8 cellular contexts compared by ENCODE assay signal in the genomic region with DNA sequence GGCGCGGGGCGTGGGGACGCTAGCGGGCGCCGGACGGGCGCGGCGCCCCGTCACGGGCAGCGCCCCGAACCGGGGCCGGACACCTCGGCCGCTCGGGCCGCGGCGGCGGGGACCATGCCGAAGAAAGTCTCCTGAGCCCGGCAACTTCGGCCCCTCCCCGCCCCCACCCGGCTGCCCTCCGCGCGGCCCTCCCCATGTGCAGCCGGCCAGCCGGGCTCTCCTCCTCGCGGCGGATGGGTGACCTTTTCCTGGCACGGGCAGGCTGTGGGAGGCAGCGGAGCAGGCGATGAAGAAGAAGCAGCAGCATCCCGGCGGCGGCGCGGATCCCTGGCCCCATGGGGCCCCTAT. TPM values are rescaled to one million over a fixed set of nuclear protein-coding genes. Genes with fewer than 3 reads are reported as not detected.
DNase-seq lines count a peak whose midpoint lies in the region; ATAC-seq and FAIRE-seq lines count a peak whose summit lies in the region.

No MANE protein-coding gene starts in this region.

- peak overlapping the region; percentile 83 for H3K27ac ChIP-seq in neuronal stem cell (replicated peaks; ENCODE audit: low read length)

- peak overlapping the region; percentile 94 for H3K4me2 ChIP-seq in neuronal stem cell (ENCODE audit: insufficient read depth, low read length, poor library complexity, severe bottlenecking)

- peak overlapping the region; percentile 56 for H3K4me3 Mint-ChIP-seq in activated T-helper 1 cell treated with anti-CD3 and anti-CD28 coated beads, Interleukin-12 subunit alpha, Interleukin-12 subunit beta, Interleukin-2, Interleukin-4 antibody, amounts not matched to agents 30 ng/mL and 10 ng/mL and 1 ng/mL, durations not matched to agents 14 hours and 24 hours and 36 hours

- H3K4me3 ChIP-seq in neuronal stem cell (ENCODE audit: low read length in 2 of 2), result peak overlapping the region; percentile 86 to 96

- no peak overlapping the region for H4K91ac ChIP-seq in neuronal stem cell (ENCODE audit: low read depth, low read length, poor library complexity)

- peak overlapping the region; percentile 22 for H2BK15ac ChIP-seq in neuronal stem cell (ENCODE audit: low read length)

- no peak for FAIRE-seq in RCC 7860 (lab: Jason Lieb, UNC)

- peaks cover 0 to 6% (median 0%) of the 10 kb centered on the region in 3 experiments for H3K27me3 ChIP-seq in neuronal stem cell (ENCODE audit: control insufficient read depth in 3 of 3, insufficient read depth in 3 of 3, low read depth in 1 of 3, low read length in 3 of 3)

- H3K9me3 ChIP-seq in neuronal stem cell (replicated peaks in 1 of 2; ENCODE audit: control insufficient read depth in 2 of 2, insufficient read depth in 1 of 2, low read depth in 1 of 2, low read length in 2 of 2), result no peaks in the 10 kb centered on the region

- no peak overlapping the region for H3K27ac Mint-ChIP-seq in activated T-helper 1 cell treated with anti-CD3 and anti-CD28 coated beads, Interleukin-12 subunit alpha, Interleukin-12 subunit beta, Interleukin-2, Interleukin-4 antibody, amounts not matched to agents 30 ng/mL and 10 ng/mL and 1 ng/mL, durations not matched to agents 14 hours and 24 hours and 36 hours

- peaks cover 8% of the 10 kb centered on the region in 2 donors for H3K4me1 ChIP-seq in neuronal stem cell (ENCODE audit: control insufficient read depth in 2 of 2, insufficient read depth in 1 of 2, low read depth in 1 of 2, low read length in 2 of 2)

- H2BK120ac ChIP-seq in neuronal stem cell (ENCODE audit: low read depth, low read length), result peak overlapping the region; percentile 51

- H3K36me3 Mint-ChIP-seq in activated T-helper 1 cell treated with anti-CD3 and anti-CD28 coated beads, Interleukin-12 subunit alpha, Interleukin-12 subunit beta, Interleukin-2, Interleukin-4 antibody, amounts not matched to agents 30 ng/mL and 10 ng/mL and 1 ng/mL, durations not matched to agents 14 hours and 24 hours and 36 hours (ENCODE audit: low read depth), result no peaks in the 10 kb centered on the region

- H2BK12ac ChIP-seq in neuronal stem cell (ENCODE audit: low read length), result no peak overlapping the region

- H3K18ac ChIP-seq in neuronal stem cell (ENCODE audit: low read length), result peak overlapping the region; percentile 96

- H3K9me3 Mint-ChIP-seq in activated T-helper 1 cell treated with anti-CD3 and anti-CD28 coated beads, Interleukin-12 subunit alpha, Interleukin-12 subunit beta, Interleukin-2, Interleukin-4 antibody, amounts not matched to agents 30 ng/mL and 10 ng/mL and 1 ng/mL, durations not matched to agents 14 hours and 24 hours and 36 hours, result no peaks in the 10 kb centered on the region

- peaks cover 23% of the 10 kb centered on the region for H3K4me1 Mint-ChIP-seq in activated T-helper 1 cell treated with anti-CD3 and anti-CD28 coated beads, Interleukin-12 subunit alpha, Interleukin-12 subunit beta, Interleukin-2, Interleukin-4 antibody, amounts not matched to agents 30 ng/mL and 10 ng/mL and 1 ng/mL, durations not matched to agents 14 hours and 24 hours and 36 hours (ENCODE audit: low read depth)

- DNase-seq in NCI-H748 (lab: John Stamatoyannopoulos, UW; ENCODE audit: unreplicated experiment), result peak; percentile 81
- no peak for DNase-seq in NCI-H748 treated with DMSO at 0.1 percent for 48 hours (lab: John Stamatoyannopoulos, UW)
- no peak for DNase-seq in activated T-helper 1 cell treated with anti-CD3 and anti-CD28 coated beads, Interleukin-12 subunit alpha, Interleukin-12 subunit beta, Interleukin-2, Interleukin-4 antibody, amounts not matched to agents 30 ng/mL and 10 ng/mL and 1 ng/mL, durations not matched to agents 14 hours and 24 hours and 36 hours (ENCODE audit: low spot score)
- DNase-seq in glomerular visceral epithelial cell (ENCODE audit: extremely low spot score), result peak; percentile 59
- peak; percentile 54 for DNase-seq in neuronal stem cell (ENCODE audit: low spot score)
- no peak for DNase-seq in RCC 7860 (ENCODE audit: low spot score)
- no peak for DNase-seq in T1000 (lab: John Stamatoyannopoulos, UW)

- H3K27me3 Mint-ChIP-seq in activated T-helper 1 cell treated with anti-CD3 and anti-CD28 coated beads, Interleukin-12 subunit alpha, Interleukin-12 subunit beta, Interleukin-2, Interleukin-4 antibody, amounts not matched to agents 30 ng/mL and 10 ng/mL and 1 ng/mL, durations not matched to agents 14 hours and 24 hours and 36 hours (ENCODE audit: insufficient read depth), result peaks cover 77% of the 10 kb centered on the region

- H3K9ac ChIP-seq in neuronal stem cell (ENCODE audit: low read depth, low read length, poor library complexity), result peak overlapping the region; percentile 95

- H3K36me3 ChIP-seq in neuronal stem cell (replicated peaks in 1 of 2; ENCODE audit: control insufficient read depth in 2 of 2, insufficient read depth in 2 of 2, low read length in 2 of 2), result no peaks in the 10 kb centered on the region

- H3K14ac ChIP-seq in neuronal stem cell (ENCODE audit: low read length), result no peak overlapping the region

- no peak overlapping the region for H2BK5ac ChIP-seq in neuronal stem cell (ENCODE audit: low read length)

- no CpG with 5 or more reads among the region's 45 CpGs for WGBS in neuronal stem cell (ENCODE audit: extremely low coverage in 2 of 2, insufficient read length in 2 of 2, insufficient replicate concordance in 1 of 2), 2 donors

- H3K23ac ChIP-seq in neuronal stem cell (ENCODE audit: low read depth, low read length, poor library complexity), result peak overlapping the region; percentile 90

- no peak overlapping the region for H3K4ac ChIP-seq in neuronal stem cell (ENCODE audit: low read length)

- no peak overlapping the region for H4K8ac ChIP-seq in neuronal stem cell (ENCODE audit: low read depth, low read length)

- intact Hi-C loops in activated T-helper 1 cell treated with anti-CD3 and anti-CD28 coated beads, Interleukin-12 subunit alpha, Interleukin-12 subunit beta, Interleukin-2, Interleukin-4 antibody, amounts not matched to agents 30 ng/mL and 10 ng/mL and 1 ng/mL, durations not matched to agents 14 hours and 24 hours and 36 hours (cut with micrococcal nuclease), result loop anchor here (5.0 kb wide), 2 partner anchors 90 to 190 kb away; no protein-coding TSS in a partner anchor

- ATAC-seq in HG03432 (IDR thresholded peaks at IDR 0.05; ENCODE audit: unreplicated experiment), result peak; percentile 22

- peak overlapping the region; percentile 92 for H2AFZ ChIP-seq in neuronal stem cell (ENCODE audit: low read length)

- H3K79me1 ChIP-seq in neuronal stem cell (ENCODE audit: low read depth, low read length), result peaks cover 7% of the 10 kb centered on the region

- H2AK5ac ChIP-seq in neuronal stem cell (ENCODE audit: low read depth, low read length), result peak overlapping the region; percentile 19

RNA-seq across cellular contexts. Expression of a gene that starts 0.3 kb away (rescaled TPM):
- total RNA-seq in activated T-helper 1 cell treated with anti-CD3 and anti-CD28 coated beads, Interleukin-12 subunit alpha, Interleukin-12 subunit beta, Interleukin-2, Interleukin-4 antibody, amounts not matched to agents 30 ng/mL and 10 ng/mL and 1 ng/mL, durations not matched to agents 14 hours and 24 hours and 36 hours, result 0.29 and 0.49 TPM in 2 replicates
- 15.0 TPM for polyA plus RNA-seq in neuronal stem cell (2013, experiment 1 of 2)
- polyA plus RNA-seq in neuronal stem cell (2013, experiment 2 of 2), result 15.0 TPM

Comparison
In these comparisons a context has a peak if more than half of its experiments do, and no peak if none do; other contexts are left out.
1. DNase-seq: peak in NCI-H748 (single experiment), glomerular visceral epithelial cell (single experiment) and neuronal stem cell (single experiment); none in NCI-H748 treated with DMSO at 0.1 percent for 48 hours (single experiment), activated T-helper 1 cell treated with anti-CD3 and anti-CD28 coated beads, Interleukin-12 subunit alpha, Interleukin-12 subunit beta, Interleukin-2, Interleukin-4 antibody, amounts not matched to agents 30 ng/mL and 10 ng/mL and 1 ng/mL, durations not matched to agents 14 hours and 24 hours and 36 hours (single experiment), RCC 7860 (single experiment) and T1000 (single experiment).